Comparison of ENCODE assay signal across 1 cellular context in the genomic region with DNA sequence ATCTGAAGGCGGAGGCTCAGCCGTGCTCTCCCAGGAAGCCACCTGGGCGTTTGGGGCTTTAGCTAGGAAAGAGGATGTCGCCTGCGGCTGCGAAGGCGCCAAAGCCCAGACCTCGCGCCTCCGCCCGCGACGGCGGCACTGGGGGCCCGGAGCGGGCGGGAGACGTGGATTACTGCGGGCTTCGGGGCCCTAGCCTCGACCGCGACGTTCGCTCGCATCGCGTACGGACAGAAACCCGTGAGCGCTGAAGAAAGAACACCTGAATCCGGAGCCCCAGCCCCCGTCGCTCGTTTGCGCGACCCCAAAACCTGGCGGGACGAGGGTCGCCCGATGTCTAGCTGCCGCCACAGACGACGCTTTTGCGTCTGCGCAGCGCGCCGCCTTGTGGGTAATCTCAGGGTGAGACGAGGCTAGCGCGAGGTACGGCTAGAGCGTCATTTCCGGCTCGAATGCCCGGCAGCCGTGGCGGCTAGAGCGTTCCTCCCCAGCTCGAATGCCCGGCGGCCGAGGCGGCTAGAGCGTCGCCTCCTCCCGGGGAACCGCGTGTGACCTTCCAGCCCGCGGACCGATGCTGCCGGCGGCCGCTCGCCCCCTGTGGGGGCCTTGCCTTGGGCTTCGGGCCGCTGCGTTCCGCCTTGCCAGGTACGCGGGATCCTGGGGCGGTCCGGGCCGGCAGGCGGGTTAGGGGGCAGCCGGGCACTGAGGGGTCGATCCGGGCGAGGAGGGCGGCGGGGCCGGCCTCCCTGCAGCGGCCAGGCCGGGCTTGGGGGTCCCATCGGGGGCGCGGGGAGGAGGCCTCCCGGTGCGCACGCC.
TF ChIP-seq lines count a peak whose summit lies in the region.

A gene (plus strand): TSS at position 434 of the 813 bp plus-strand sequence. CDS start 135 bp downstream, at position 569.

TF ChIP-seq in K562, 482 proteins besides CTCF, POLR2A, EP300 and RAD21 (continued from another document and continues in another):
- peak; percentile 72 for TF ChIP-seq NEUROD1 (IDR thresholded peaks at IDR 0.05; ENCODE audit: borderline replicate concordance, low read depth, low read length, partially characterized antibody)
- TF ChIP-seq ILF3 (IDR thresholded peaks at IDR 0.05; ENCODE audit: borderline replicate concordance): peak; percentile 77; the same call in 1 of the 2 replicates
- 0 out of 2 replicates have a peak, but pooled peaks have one; percentile 53 for TF ChIP-seq ERF (CRISPR knock-in tag; IDR thresholded peaks at IDR 0.05)
- TF ChIP-seq DIDO1 (tag; IDR thresholded peaks at IDR 0.05; ENCODE audit: low read depth): peak; percentile 69; the same call in 1 of the 2 replicates
- peak; percentile 44; the same call in 1 of the 2 replicates for TF ChIP-seq MYNN (IDR thresholded peaks at IDR 0.05)
- TF ChIP-seq MYNN (CRISPR knock-in tag; IDR thresholded peaks at IDR 0.05): no peak
- TF ChIP-seq, protein P1, sequence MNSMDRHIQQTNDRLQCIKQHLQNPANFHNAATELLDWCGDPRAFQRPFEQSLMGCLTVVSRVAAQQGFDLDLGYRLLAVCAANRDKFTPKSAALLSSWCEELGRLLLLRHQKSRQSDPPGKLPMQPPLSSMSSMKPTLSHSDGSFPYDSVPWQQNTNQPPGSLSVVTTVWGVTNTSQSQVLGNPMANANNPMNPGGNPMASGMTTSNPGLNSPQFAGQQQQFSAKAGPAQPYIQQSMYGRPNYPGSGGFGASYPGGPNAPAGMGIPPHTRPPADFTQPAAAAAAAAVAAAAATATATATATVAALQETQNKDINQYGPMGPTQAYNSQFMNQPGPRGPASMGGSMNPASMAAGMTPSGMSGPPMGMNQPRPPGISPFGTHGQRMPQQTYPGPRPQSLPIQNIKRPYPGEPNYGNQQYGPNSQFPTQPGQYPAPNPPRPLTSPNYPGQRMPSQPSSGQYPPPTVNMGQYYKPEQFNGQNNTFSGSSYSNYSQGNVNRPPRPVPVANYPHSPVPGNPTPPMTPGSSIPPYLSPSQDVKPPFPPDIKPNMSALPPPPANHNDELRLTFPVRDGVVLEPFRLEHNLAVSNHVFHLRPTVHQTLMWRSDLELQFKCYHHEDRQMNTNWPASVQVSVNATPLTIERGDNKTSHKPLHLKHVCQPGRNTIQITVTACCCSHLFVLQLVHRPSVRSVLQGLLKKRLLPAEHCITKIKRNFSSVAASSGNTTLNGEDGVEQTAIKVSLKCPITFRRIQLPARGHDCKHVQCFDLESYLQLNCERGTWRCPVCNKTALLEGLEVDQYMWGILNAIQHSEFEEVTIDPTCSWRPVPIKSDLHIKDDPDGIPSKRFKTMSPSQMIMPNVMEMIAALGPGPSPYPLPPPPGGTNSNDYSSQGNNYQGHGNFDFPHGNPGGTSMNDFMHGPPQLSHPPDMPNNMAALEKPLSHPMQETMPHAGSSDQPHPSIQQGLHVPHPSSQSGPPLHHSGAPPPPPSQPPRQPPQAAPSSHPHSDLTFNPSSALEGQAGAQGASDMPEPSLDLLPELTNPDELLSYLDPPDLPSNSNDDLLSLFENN (IDR thresholded peaks at IDR 0.05; ENCODE audit: low read depth in 2 of 2, low read length in 2 of 2): peak in 1 of 2 experiments; percentile 56; a peak in 1 of 4 replicates
- TF ChIP-seq, protein P2, sequence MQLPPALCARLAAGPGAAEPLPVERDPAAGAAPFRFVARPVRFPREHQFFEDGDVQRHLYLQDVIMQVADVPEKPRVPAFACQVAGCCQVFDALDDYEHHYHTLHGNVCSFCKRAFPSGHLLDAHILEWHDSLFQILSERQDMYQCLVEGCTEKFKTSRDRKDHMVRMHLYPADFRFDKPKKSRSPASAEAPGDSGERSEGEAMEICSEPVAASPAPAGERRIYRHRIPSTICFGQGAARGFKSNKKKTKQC (CRISPR knock-in tag; IDR thresholded peaks at IDR 0.05): 0 out of 2 replicates have a peak, but pooled peaks have one; percentile 16
- peak; percentile 16; the same call in 1 of the 2 replicates for TF ChIP-seq HDAC2 (IDR thresholded peaks at IDR 0.05)
- peak; percentile 98 for TF ChIP-seq EP400 (IDR thresholded peaks at IDR 0.05)
- TF ChIP-seq ARID1B (IDR thresholded peaks at IDR 0.05): 0 out of 2 replicates have a peak, but pooled peaks have one; percentile 12
- TF ChIP-seq YBX1 (IDR thresholded peaks at IDR 0.05): no peak
- TF ChIP-seq C11orf30 (IDR thresholded peaks at IDR 0.05; ENCODE audit: low read depth): peak; percentile 93
- peak; percentile 97 for TF ChIP-seq POLR2G (IDR thresholded peaks at IDR 0.05; ENCODE audit: low read depth, low read length)
- TF ChIP-seq MBD2 (IDR thresholded peaks at IDR 0.05; ENCODE audit: borderline replicate concordance, low read depth): peak; percentile 45; the same call in 1 of the 2 replicates
- peak; percentile 77; the same call in 1 of the 2 replicates for TF ChIP-seq GTF2F1 (IDR thresholded peaks at IDR 0.05; ENCODE audit: low read depth, low read length)
- TF ChIP-seq ZNF124 (CRISPR knock-in tag; IDR thresholded peaks at IDR 0.05): no peak
- TF ChIP-seq, protein P3, sequence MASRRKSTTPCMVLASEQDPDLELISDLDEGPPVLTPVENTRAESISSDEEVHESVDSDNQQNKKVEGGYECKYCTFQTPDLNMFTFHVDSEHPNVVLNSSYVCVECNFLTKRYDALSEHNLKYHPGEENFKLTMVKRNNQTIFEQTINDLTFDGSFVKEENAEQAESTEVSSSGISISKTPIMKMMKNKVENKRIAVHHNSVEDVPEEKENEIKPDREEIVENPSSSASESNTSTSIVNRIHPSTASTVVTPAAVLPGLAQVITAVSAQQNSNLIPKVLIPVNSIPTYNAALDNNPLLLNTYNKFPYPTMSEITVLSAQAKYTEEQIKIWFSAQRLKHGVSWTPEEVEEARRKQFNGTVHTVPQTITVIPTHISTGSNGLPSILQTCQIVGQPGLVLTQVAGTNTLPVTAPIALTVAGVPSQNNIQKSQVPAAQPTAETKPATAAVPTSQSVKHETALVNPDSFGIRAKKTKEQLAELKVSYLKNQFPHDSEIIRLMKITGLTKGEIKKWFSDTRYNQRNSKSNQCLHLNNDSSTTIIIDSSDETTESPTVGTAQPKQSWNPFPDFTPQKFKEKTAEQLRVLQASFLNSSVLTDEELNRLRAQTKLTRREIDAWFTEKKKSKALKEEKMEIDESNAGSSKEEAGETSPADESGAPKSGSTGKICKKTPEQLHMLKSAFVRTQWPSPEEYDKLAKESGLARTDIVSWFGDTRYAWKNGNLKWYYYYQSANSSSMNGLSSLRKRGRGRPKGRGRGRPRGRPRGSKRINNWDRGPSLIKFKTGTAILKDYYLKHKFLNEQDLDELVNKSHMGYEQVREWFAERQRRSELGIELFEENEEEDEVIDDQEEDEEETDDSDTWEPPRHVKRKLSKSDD (conservative IDR thresholded peaks at IDR 0.05; ENCODE audit: low read length): no peak
- peak; percentile 87 for TF ChIP-seq ZZZ3 (IDR thresholded peaks at IDR 0.05)
- peak; percentile 75; the same call in 1 of the 2 replicates for TF ChIP-seq HNRNPL (IDR thresholded peaks at IDR 0.05; ENCODE audit: low read depth, low read length)
- peak; percentile 77 for TF ChIP-seq RBM22 (IDR thresholded peaks at IDR 0.05; ENCODE audit: low read depth, low read length, poor library complexity, severe bottlenecking)
- TF ChIP-seq, protein P4, sequence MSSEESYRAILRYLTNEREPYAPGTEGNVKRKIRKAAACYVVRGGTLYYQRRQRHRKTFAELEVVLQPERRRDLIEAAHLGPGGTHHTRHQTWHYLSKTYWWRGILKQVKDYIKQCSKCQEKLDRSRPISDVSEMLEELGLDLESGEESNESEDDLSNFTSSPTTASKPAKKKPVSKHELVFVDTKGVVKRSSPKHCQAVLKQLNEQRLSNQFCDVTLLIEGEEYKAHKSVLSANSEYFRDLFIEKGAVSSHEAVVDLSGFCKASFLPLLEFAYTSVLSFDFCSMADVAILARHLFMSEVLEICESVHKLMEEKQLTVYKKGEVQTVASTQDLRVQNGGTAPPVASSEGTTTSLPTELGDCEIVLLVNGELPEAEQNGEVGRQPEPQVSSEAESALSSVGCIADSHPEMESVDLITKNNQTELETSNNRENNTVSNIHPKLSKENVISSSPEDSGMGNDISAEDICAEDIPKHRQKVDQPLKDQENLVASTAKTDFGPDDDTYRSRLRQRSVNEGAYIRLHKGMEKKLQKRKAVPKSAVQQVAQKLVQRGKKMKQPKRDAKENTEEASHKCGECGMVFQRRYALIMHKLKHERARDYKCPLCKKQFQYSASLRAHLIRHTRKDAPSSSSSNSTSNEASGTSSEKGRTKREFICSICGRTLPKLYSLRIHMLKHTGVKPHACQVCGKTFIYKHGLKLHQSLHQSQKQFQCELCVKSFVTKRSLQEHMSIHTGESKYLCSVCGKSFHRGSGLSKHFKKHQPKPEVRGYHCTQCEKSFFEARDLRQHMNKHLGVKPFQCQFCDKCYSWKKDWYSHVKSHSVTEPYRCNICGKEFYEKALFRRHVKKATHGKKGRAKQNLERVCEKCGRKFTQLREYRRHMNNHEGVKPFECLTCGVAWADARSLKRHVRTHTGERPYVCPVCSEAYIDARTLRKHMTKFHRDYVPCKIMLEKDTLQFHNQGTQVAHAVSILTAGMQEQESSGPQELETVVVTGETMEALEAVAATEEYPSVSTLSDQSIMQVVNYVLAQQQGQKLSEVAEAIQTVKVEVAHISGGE (CRISPR knock-in tag; IDR thresholded peaks at IDR 0.05): no peak; a peak in 2 of 6 replicates
- peak; percentile 17 for TF ChIP-seq NFIC (IDR thresholded peaks at IDR 0.05)
- TF ChIP-seq CBX3 (IDR thresholded peaks at IDR 0.05; ENCODE audit: borderline replicate concordance in 1 of 2, low read length in 2 of 2): no peak
- peak; percentile 88 for TF ChIP-seq CXXC5 (CRISPR knock-in tag; IDR thresholded peaks at IDR 0.05)
- peak; percentile 73 for TF ChIP-seq CHD1 (IDR thresholded peaks at IDR 0.05; ENCODE audit: low read length)
- TF ChIP-seq ZNF224 (CRISPR knock-in tag; IDR thresholded peaks at IDR 0.05): 0 out of 2 replicates have a peak, but pooled peaks have one; percentile 12
- peak; percentile 46; the same call in 1 of the 2 replicates for TF ChIP-seq ZNF589 (CRISPR knock-in tag; IDR thresholded peaks at IDR 0.05; ENCODE audit: low read depth)
- TF ChIP-seq ETV1 (tag; conservative IDR thresholded peaks at IDR 0.05; ENCODE audit: low read depth): peak; percentile 93
- peak; percentile 73 for TF ChIP-seq PCBP1 (IDR thresholded peaks at IDR 0.05; ENCODE audit: low read depth, low read length, poor library complexity, severe bottlenecking)
- peak; percentile 76 for TF ChIP-seq PRPF4 (IDR thresholded peaks at IDR 0.05; ENCODE audit: insufficient read depth, low read depth, low read length, poor library complexity, severe bottlenecking)
- TF ChIP-seq MTA3 (IDR thresholded peaks at IDR 0.05; ENCODE audit: borderline replicate concordance): peak; percentile 83
- TF ChIP-seq, protein P5, sequence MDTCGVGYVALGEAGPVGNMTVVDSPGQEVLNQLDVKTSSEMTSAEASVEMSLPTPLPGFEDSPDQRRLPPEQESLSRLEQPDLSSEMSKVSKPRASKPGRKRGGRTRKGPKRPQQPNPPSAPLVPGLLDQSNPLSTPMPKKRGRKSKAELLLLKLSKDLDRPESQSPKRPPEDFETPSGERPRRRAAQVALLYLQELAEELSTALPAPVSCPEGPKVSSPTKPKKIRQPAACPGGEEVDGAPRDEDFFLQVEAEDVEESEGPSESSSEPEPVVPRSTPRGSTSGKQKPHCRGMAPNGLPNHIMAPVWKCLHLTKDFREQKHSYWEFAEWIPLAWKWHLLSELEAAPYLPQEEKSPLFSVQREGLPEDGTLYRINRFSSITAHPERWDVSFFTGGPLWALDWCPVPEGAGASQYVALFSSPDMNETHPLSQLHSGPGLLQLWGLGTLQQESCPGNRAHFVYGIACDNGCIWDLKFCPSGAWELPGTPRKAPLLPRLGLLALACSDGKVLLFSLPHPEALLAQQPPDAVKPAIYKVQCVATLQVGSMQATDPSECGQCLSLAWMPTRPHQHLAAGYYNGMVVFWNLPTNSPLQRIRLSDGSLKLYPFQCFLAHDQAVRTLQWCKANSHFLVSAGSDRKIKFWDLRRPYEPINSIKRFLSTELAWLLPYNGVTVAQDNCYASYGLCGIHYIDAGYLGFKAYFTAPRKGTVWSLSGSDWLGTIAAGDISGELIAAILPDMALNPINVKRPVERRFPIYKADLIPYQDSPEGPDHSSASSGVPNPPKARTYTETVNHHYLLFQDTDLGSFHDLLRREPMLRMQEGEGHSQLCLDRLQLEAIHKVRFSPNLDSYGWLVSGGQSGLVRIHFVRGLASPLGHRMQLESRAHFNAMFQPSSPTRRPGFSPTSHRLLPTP (IDR thresholded peaks at IDR 0.05; ENCODE audit: borderline replicate concordance, extremely low read depth, insufficient read length): no peak
- TF ChIP-seq SMARCA4 (IDR thresholded peaks at IDR 0.05): no peak
- peak; percentile 83 for TF ChIP-seq RB1 (IDR thresholded peaks at IDR 0.05; ENCODE audit: low read depth)
- TF ChIP-seq, protein P6, sequence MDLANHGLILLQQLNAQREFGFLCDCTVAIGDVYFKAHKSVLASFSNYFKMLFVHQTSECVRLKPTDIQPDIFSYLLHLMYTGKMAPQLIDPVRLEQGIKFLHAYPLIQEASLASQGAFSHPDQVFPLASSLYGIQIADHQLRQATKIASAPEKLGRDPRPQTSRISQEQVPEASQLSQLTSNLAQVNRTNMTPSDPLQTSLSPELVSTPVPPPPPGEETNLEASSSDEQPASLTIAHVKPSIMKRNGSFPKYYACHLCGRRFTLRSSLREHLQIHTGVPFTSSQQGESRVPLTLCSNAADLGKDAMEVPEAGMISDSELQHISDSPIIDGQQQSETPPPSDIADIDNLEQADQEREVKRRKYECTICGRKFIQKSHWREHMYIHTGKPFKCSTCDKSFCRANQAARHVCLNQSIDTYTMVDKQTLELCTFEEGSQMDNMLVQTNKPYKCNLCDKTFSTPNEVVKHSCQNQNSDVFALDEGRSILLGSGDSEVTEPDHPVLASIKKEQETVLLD (IDR thresholded peaks at IDR 0.05): peak; percentile 29; the same call in 1 of the 2 replicates
- TF ChIP-seq JUND (IDR thresholded peaks at IDR 0.05; ENCODE audit: borderline replicate concordance, low read depth, low read length): peak; percentile 83
- TF ChIP-seq JUND (tag; IDR thresholded peaks at IDR 0.05; ENCODE audit: borderline replicate concordance, low read depth, low read length): no peak; the same call in 2 of the 3 replicates
- peak; percentile 53; the same call in 1 of the 2 replicates for TF ChIP-seq E2F3 (CRISPR knock-in tag; IDR thresholded peaks at IDR 0.05)
- TF ChIP-seq, protein P7, sequence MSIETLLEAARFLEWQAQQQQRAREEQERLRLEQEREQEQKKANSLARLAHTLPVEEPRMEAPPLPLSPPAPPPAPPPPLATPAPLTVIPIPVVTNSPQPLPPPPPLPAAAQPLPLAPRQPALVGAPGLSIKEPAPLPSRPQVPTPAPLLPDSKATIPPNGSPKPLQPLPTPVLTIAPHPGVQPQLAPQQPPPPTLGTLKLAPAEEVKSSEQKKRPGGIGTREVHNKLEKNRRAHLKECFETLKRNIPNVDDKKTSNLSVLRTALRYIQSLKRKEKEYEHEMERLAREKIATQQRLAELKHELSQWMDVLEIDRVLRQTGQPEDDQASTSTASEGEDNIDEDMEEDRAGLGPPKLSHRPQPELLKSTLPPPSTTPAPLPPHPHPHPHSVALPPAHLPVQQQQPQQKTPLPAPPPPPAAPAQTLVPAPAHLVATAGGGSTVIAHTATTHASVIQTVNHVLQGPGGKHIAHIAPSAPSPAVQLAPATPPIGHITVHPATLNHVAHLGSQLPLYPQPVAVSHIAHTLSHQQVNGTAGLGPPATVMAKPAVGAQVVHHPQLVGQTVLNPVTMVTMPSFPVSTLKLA (conservative IDR thresholded peaks at IDR 0.05): peak; percentile 81 to 95
- TF ChIP-seq, protein P8, sequence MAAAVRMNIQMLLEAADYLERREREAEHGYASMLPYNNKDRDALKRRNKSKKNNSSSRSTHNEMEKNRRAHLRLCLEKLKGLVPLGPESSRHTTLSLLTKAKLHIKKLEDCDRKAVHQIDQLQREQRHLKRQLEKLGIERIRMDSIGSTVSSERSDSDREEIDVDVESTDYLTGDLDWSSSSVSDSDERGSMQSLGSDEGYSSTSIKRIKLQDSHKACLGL (CRISPR knock-in tag; IDR thresholded peaks at IDR 0.05; ENCODE audit: borderline replicate concordance, poor library complexity, severe bottlenecking): peak; percentile 95
- peak in 1 of 2 experiments; percentile 47; a peak in 1 of 4 replicates for TF ChIP-seq TBL1XR1 (IDR thresholded peaks at IDR 0.05; ENCODE audit: low read length in 2 of 2)
